19 cellular contexts compared by ENCODE assay signal in the genomic region with DNA sequence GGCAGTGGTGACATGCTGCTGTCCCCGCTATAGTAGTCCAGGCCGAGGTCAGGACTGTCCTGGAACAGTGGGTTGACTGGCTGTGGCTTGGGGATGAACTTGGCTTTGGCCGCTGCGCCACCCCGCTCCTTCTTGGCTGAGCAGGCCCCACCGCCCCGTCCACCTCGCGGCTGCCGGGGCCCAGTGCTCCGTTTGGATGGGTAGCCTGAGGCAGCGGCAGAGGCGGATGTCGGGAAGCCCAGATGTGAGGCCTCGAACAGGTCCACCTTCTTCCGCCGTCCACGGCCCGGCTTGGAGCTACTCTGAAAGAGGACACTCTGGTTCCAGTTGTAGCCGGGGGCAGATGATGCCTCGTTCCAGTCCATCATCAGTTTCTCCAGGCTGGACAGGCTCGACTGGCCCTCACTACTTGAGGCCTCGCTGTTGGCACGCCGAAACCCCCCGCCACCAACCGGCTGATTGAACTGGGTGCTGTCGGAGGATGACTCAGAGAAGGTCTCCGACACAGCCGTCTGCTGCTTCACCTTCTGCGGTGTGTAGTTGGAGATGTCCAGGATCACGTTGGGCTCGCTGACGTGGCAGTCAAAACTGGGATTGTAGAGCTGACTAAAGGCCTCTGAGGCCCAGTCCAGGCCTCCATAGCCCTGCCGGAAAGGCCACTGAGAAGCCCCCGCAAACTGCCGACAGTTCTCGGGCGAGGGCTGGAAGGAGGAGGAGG. TPM values are rescaled to one million over a fixed set of nuclear protein-coding genes. Genes with fewer than 3 reads are reported as not detected.
A peak's percentile ranks its signal among the peaks of the same experiment; 100 is the strongest.
DNase-seq lines count a peak whose midpoint lies in the region; ATAC-seq, FAIRE-seq and TF ChIP-seq lines count a peak whose summit lies in the region.
"Had no signal": no experiment of that assay in that cellular context is flagged by ENCODE, and none has a peak within 500 bp of the region (broad histone marks: within the 10 kb centered on the region; RNA-seq: fewer than 3 reads in every experiment).

No MANE protein-coding gene starts in this region.

- H2AFZ ChIP-seq in neuronal stem cell (ENCODE audit: low read length) (no peak overlapping the region), PC-3 (ENCODE audit: low read length) (no peak overlapping the region)

- no peak overlapping the region for H3K4ac ChIP-seq in neuronal stem cell (ENCODE audit: low read length)

- H3K79me1 ChIP-seq in neuronal stem cell (ENCODE audit: low read depth, low read length): peaks cover 35% of the 10 kb centered on the region

- no peaks in the 10 kb centered on the region for H3K27me3 ChIP-seq in left ventricle myocardium inferior (ENCODE audit: low read depth)
- H3K27me3 ChIP-seq in neuronal stem cell (ENCODE audit: control insufficient read depth in 3 of 3, insufficient read depth in 3 of 3, low read depth in 1 of 3, low read length in 3 of 3): no peaks in the 10 kb centered on the region
- H3K27me3 ChIP-seq in PC-3 (ENCODE audit: low read length): no peaks in the 10 kb centered on the region

- no peak overlapping the region for H2AK5ac ChIP-seq in neuronal stem cell (ENCODE audit: low read depth, low read length)

- no TSS peak for BruUV-seq in PC-3 (replicated peaks; lab: Mats Ljungman, UMichigan)

- H3K4me2 ChIP-seq in neuronal stem cell (ENCODE audit: insufficient read depth, low read length, poor library complexity, severe bottlenecking) (no peak overlapping the region), PC-3 (ENCODE audit: low read length) (no peak overlapping the region)

- H3K18ac ChIP-seq in neuronal stem cell (ENCODE audit: low read length): no peak overlapping the region

- no peaks in the 10 kb centered on the region for H3K9me2 ChIP-seq in PC-3 (replicated peaks; ENCODE audit: low read length)

- H3K23ac ChIP-seq in neuronal stem cell (ENCODE audit: low read depth, low read length, poor library complexity): peak overlapping the region; percentile 43

- H3K36me3 ChIP-seq in left ventricle myocardium inferior: peaks cover 65% of the 10 kb centered on the region
- H3K36me3 ChIP-seq in neuronal stem cell (replicated peaks in 1 of 2; ENCODE audit: control insufficient read depth in 2 of 2, insufficient read depth in 2 of 2, low read length in 2 of 2): peaks cover 62 to 98% of the 10 kb centered on the region in 2 donors
- H3K36me3 ChIP-seq in PC-3 (ENCODE audit: low read depth, low read length): peaks cover 28% of the 10 kb centered on the region
- H3K36me3 ChIP-seq: HAP-1 had no signal

- H3K27ac ChIP-seq in left ventricle myocardium inferior (replicated peaks): no peak overlapping the region
- peak overlapping the region; percentile 39 for H3K27ac ChIP-seq in cingulate gyrus (ENCODE audit: low read depth, low read length)
- no peak overlapping the region for H3K27ac ChIP-seq in neuronal stem cell (replicated peaks; ENCODE audit: low read length)
- H3K27ac ChIP-seq in PC-3 (ENCODE audit: low read length): no peak overlapping the region
- H3K27ac ChIP-seq: HL-60 had no signal

- H3K4me3 ChIP-seq in left ventricle myocardium inferior (no peak overlapping the region), neuronal stem cell (ENCODE audit: low read length in 2 of 2) (no peak overlapping the region), PC-3 (ENCODE audit: low read length) (no peak overlapping the region)
- H3K4me3 ChIP-seq: HAP-1 had no signal

- peak overlapping the region; percentile 30 for H3K9ac ChIP-seq in neuronal stem cell (ENCODE audit: low read depth, low read length, poor library complexity)
- no peak overlapping the region for H3K9ac ChIP-seq in PC-3 (ENCODE audit: low read length)

- no peaks in the 10 kb centered on the region for H3F3A ChIP-seq in PC-3 (ENCODE audit: low read length, unreplicated experiment)

- no peak overlapping the region for H3K14ac ChIP-seq in neuronal stem cell (ENCODE audit: low read length)

- POLR2A ChIA-PET in PC-3 (lab: Charles Lee; ENCODE audit: unreplicated experiment): no interaction called here

- no peak overlapping the region for H4K8ac ChIP-seq in neuronal stem cell (ENCODE audit: low read depth, low read length)

- no CpG with 5 or more reads among the region's 39 CpGs for WGBS in neuronal stem cell (ENCODE audit: extremely low coverage in 2 of 2, insufficient read length in 2 of 2, insufficient replicate concordance in 1 of 2), 2 donors

- peak; percentile 40 for FAIRE-seq in urothelium cell line (lab: Jason Lieb, UNC)
- FAIRE-seq: A204.1 had no signal

- no peaks in the 10 kb centered on the region for H3K9me3 ChIP-seq in left ventricle myocardium inferior (replicated peaks)
- no peaks in the 10 kb centered on the region for H3K9me3 ChIP-seq in neuronal stem cell (replicated peaks in 1 of 2; ENCODE audit: control insufficient read depth in 2 of 2, insufficient read depth in 1 of 2, low read depth in 1 of 2, low read length in 2 of 2)
- H3K9me3 ChIP-seq in PC-3 (ENCODE audit: low read length): no peaks in the 10 kb centered on the region
- H3K9me3 ChIP-seq: Caco-2, HAP-1 had no signal

- H3K4me1 ChIP-seq in left ventricle myocardium inferior (peaks cover 44% of the 10 kb centered on the region), neuronal stem cell (ENCODE audit: control insufficient read depth in 2 of 2, insufficient read depth in 1 of 2, low read depth in 1 of 2, low read length in 2 of 2) (peaks cover 2 to 3% of the 10 kb centered on the region in 2 donors), PC-3 (ENCODE audit: insufficient read depth, low read length) (peaks cover 18% of the 10 kb centered on the region)
- H3K4me1 ChIP-seq: HAP-1 had no signal

- no peak overlapping the region for H2BK120ac ChIP-seq in neuronal stem cell (ENCODE audit: low read depth, low read length)

- H4K20me1 ChIP-seq in PC-3 (ENCODE audit: low read length): no peaks in the 10 kb centered on the region

- no peak overlapping the region for H2BK5ac ChIP-seq in neuronal stem cell (ENCODE audit: low read length)

- DNase-seq in left ventricle myocardium inferior (peak; percentile 23), Right ventricle myocardium superior (no peak), neuronal stem cell (ENCODE audit: low spot score) (no peak), urothelium cell line (ENCODE audit: low spot score) (no peak), PC-3 (no peak)
- DNase-seq: Caco-2; KBM-7; NCI-H1048; NCI-H2107; NCI-H226; NCI-H69; NK-92 treated with Interleukin-12 subunit alpha and Interleukin-12 subunit beta, amount 100 ng/mL, for 24 hours; OCI-M1 had no signal

- no peak overlapping the region for H2BK12ac ChIP-seq in neuronal stem cell (ENCODE audit: low read length)

- intact Hi-C loops in left ventricle myocardium inferior (cut with micrococcal nuclease): no loop called here
- intact Hi-C loops in Right ventricle myocardium superior (cut with DNase I): no loop called here
- intact Hi-C loops in PC-3 (cut with micrococcal nuclease): no loop called here

- H3K79me2 ChIP-seq in PC-3 (ENCODE audit: low read length): peaks cover 33% of the 10 kb centered on the region

- H4K91ac ChIP-seq in neuronal stem cell (ENCODE audit: low read depth, low read length, poor library complexity): no peak overlapping the region

- no peak for ATAC-seq in Right ventricle myocardium superior (ENCODE audit: poor library complexity)
- ATAC-seq in GM19035 (IDR thresholded peaks at IDR 0.05; ENCODE audit: unreplicated experiment): no peak
- no peak for ATAC-seq in GM18511 (IDR thresholded peaks at IDR 0.05; ENCODE audit: unreplicated experiment)
- no peak for ATAC-seq in PC-3

- no peak overlapping the region for H2BK15ac ChIP-seq in neuronal stem cell (ENCODE audit: low read length)

- CTCF ChIA-PET in PC-3 (lab: Charles Lee): no interaction called here

- TF ChIP-seq CTCF in left ventricle myocardium inferior (IDR thresholded peaks at IDR 0.05; ENCODE audit: borderline replicate concordance) (no peak), PC-3 (conservative IDR thresholded peaks at IDR 0.05; ENCODE audit: low read depth, low read length) (no peak)

RNA-seq across cellular contexts. Expression of a gene that starts 55.6 kb away (rescaled TPM):
- total RNA-seq in left ventricle myocardium inferior (40.1 TPM), Right ventricle myocardium superior (47.4 TPM), PC-3 (2014; rRNA removed) (15.2 and 20.4 TPM in 2 replicates)
- 22.9 TPM for polyA plus RNA-seq in neuronal stem cell (2013, experiment 1 of 2)
- polyA plus RNA-seq in neuronal stem cell (2013, experiment 2 of 2): 22.9 TPM

RNA-seq across cellular contexts. Expression of a gene that starts 58.3 kb away (rescaled TPM):
- total RNA-seq in left ventricle myocardium inferior: 51.2 TPM
- 49.3 TPM for total RNA-seq in Right ventricle myocardium superior
- polyA plus RNA-seq in neuronal stem cell (2013, experiment 1 of 2): 44.1 TPM
- 45.8 TPM for polyA plus RNA-seq in neuronal stem cell (2013, experiment 2 of 2)
- total RNA-seq in PC-3 (2014; rRNA removed): 20.7 and 32.4 TPM in 2 replicates
